1 cellular context compared by ENCODE assay signal in genomic region chrX:72280210-72280882, GRCh38.
TF ChIP-seq lines count a peak whose summit lies in the region.

No MANE protein-coding gene starts in this region.

TF ChIP-seq in GM23338, 12 proteins besides CTCF, POLR2A, EP300 and RAD21:
- TF ChIP-seq JUNB (IDR thresholded peaks at IDR 0.05; ENCODE audit: unreplicated experiment) (no peak), EZH2 (IDR thresholded peaks at IDR 0.05; ENCODE audit: low read depth, unreplicated experiment) (no peak), CREB1 (CRISPR knock-in tag; IDR thresholded peaks at IDR 0.05; ENCODE audit: low read depth) (no peak), REST (IDR thresholded peaks at IDR 0.05; ENCODE audit: unreplicated experiment) (no peak), ZNF331 (CRISPR knock-in tag; IDR thresholded peaks at IDR 0.05; ENCODE audit: low read depth) (no peak), POLR2AphosphoS5 (IDR thresholded peaks at IDR 0.05; ENCODE audit: low read depth) (no peak), ZNF114 (CRISPR knock-in tag; IDR thresholded peaks at IDR 0.05) (no peak), EZH2phosphoT487 (IDR thresholded peaks at IDR 0.05; ENCODE audit: unreplicated experiment) (no peak), STAT1 (IDR thresholded peaks at IDR 0.05; ENCODE audit: unreplicated experiment) (no peak), NANOG (IDR thresholded peaks at IDR 0.05; ENCODE audit: borderline replicate concordance) (no peak)
- TF ChIP-seq, protein P1, sequence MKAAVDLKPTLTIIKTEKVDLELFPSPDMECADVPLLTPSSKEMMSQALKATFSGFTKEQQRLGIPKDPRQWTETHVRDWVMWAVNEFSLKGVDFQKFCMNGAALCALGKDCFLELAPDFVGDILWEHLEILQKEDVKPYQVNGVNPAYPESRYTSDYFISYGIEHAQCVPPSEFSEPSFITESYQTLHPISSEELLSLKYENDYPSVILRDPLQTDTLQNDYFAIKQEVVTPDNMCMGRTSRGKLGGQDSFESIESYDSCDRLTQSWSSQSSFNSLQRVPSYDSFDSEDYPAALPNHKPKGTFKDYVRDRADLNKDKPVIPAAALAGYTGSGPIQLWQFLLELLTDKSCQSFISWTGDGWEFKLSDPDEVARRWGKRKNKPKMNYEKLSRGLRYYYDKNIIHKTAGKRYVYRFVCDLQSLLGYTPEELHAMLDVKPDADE (IDR thresholded peaks at IDR 0.05), result no peak
- TF ChIP-seq, protein P2, sequence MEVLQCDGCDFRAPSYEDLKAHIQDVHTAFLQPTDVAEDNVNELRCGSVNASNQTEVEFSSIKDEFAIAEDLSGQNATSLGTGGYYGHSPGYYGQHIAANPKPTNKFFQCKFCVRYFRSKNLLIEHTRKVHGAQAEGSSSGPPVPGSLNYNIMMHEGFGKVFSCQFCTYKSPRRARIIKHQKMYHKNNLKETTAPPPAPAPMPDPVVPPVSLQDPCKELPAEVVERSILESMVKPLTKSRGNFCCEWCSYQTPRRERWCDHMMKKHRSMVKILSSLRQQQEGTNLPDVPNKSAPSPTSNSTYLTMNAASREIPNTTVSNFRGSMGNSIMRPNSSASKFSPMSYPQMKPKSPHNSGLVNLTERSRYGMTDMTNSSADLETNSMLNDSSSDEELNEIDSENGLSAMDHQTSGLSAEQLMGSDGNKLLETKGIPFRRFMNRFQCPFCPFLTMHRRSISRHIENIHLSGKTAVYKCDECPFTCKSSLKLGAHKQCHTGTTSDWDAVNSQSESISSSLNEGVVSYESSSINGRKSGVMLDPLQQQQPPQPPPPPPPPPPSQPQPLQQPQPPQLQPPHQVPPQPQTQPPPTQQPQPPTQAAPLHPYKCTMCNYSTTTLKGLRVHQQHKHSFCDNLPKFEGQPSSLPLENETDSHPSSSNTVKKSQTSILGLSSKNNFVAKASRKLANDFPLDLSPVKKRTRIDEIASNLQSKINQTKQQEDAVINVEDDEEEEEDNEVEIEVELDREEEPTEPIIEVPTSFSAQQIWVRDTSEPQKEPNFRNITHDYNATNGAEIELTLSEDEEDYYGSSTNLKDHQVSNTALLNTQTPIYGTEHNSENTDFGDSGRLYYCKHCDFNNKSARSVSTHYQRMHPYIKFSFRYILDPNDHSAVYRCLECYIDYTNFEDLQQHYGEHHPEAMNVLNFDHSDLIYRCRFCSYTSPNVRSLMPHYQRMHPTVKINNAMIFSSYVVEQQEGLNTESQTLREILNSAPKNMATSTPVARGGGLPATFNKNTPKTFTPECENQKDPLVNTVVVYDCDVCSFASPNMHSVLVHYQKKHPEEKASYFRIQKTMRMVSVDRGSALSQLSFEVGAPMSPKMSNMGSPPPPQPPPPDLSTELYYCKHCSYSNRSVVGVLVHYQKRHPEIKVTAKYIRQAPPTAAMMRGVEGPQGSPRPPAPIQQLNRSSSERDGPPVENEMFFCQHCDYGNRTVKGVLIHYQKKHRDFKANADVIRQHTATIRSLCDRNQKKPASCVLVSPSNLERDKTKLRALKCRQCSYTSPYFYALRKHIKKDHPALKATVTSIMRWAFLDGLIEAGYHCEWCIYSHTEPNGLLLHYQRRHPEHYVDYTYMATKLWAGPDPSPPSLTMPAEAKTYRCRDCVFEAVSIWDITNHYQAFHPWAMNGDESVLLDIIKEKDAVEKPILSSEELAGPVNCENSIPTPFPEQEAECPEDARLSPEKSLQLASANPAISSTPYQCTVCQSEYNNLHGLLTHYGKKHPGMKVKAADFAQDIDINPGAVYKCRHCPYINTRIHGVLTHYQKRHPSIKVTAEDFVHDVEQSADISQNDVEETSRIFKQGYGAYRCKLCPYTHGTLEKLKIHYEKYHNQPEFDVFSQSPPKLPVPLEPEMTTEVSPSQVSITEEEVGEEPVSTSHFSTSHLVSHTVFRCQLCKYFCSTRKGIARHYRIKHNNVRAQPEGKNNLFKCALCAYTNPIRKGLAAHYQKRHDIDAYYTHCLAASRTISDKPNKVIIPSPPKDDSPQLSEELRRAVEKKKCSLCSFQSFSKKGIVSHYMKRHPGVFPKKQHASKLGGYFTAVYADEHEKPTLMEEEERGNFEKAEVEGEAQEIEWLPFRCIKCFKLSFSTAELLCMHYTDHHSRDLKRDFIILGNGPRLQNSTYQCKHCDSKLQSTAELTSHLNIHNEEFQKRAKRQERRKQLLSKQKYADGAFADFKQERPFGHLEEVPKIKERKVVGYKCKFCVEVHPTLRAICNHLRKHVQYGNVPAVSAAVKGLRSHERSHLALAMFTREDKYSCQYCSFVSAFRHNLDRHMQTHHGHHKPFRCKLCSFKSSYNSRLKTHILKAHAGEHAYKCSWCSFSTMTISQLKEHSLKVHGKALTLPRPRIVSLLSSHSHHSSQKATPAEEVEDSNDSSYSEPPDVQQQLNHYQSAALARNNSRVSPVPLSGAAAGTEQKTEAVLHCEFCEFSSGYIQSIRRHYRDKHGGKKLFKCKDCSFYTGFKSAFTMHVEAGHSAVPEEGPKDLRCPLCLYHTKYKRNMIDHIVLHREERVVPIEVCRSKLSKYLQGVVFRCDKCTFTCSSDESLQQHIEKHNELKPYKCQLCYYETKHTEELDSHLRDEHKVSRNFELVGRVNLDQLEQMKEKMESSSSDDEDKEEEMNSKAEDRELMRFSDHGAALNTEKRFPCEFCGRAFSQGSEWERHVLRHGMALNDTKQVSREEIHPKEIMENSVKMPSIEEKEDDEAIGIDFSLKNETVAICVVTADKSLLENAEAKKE (CRISPR knock-in tag; IDR thresholded peaks at IDR 0.05), result no peak
